In the genomic region with DNA sequence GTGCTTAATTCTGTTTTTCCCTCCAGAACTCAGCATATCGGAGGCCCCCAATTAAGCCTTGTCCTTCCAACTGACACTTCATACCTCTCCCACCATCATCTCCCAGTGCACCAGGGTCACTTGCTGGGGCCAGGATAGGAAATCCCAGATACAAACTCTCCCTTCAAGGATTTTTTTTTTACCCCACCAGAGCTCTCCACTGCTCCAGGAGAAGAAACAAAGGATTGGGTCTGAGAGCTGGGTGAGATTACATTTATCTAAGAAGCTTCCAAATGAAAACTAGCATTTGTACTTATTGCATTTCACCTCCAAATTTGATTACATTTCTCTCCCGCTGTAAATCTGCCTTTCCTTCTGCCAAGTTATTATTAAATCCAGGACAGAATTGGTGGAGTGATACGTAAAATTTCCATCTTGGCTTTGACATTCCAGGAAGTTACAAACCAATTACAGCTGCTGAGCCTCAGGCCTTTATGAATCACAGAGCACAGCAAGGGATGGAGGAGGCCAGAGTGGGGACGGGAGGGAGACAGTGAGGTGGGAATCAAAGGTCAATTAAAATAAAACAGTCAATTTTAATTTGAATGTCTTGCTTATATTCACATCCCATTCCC, we compare ENCODE assay signal across 1 cellular context.
TF ChIP-seq lines count a peak whose summit lies in the region.

No MANE protein-coding gene starts in this region.

TF ChIP-seq in GM23338, 12 proteins besides CTCF, POLR2A, EP300 and RAD21 (continued from another document):
- TF ChIP-seq NANOG (IDR thresholded peaks at IDR 0.05; ENCODE audit: borderline replicate concordance) (no peak), ZNF114 (CRISPR knock-in tag; IDR thresholded peaks at IDR 0.05) (no peak), POLR2AphosphoS5 (IDR thresholded peaks at IDR 0.05; ENCODE audit: low read depth) (no peak)
- TF ChIP-seq, protein P1, sequence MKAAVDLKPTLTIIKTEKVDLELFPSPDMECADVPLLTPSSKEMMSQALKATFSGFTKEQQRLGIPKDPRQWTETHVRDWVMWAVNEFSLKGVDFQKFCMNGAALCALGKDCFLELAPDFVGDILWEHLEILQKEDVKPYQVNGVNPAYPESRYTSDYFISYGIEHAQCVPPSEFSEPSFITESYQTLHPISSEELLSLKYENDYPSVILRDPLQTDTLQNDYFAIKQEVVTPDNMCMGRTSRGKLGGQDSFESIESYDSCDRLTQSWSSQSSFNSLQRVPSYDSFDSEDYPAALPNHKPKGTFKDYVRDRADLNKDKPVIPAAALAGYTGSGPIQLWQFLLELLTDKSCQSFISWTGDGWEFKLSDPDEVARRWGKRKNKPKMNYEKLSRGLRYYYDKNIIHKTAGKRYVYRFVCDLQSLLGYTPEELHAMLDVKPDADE (IDR thresholded peaks at IDR 0.05): no peak
- TF ChIP-seq, protein P2, sequence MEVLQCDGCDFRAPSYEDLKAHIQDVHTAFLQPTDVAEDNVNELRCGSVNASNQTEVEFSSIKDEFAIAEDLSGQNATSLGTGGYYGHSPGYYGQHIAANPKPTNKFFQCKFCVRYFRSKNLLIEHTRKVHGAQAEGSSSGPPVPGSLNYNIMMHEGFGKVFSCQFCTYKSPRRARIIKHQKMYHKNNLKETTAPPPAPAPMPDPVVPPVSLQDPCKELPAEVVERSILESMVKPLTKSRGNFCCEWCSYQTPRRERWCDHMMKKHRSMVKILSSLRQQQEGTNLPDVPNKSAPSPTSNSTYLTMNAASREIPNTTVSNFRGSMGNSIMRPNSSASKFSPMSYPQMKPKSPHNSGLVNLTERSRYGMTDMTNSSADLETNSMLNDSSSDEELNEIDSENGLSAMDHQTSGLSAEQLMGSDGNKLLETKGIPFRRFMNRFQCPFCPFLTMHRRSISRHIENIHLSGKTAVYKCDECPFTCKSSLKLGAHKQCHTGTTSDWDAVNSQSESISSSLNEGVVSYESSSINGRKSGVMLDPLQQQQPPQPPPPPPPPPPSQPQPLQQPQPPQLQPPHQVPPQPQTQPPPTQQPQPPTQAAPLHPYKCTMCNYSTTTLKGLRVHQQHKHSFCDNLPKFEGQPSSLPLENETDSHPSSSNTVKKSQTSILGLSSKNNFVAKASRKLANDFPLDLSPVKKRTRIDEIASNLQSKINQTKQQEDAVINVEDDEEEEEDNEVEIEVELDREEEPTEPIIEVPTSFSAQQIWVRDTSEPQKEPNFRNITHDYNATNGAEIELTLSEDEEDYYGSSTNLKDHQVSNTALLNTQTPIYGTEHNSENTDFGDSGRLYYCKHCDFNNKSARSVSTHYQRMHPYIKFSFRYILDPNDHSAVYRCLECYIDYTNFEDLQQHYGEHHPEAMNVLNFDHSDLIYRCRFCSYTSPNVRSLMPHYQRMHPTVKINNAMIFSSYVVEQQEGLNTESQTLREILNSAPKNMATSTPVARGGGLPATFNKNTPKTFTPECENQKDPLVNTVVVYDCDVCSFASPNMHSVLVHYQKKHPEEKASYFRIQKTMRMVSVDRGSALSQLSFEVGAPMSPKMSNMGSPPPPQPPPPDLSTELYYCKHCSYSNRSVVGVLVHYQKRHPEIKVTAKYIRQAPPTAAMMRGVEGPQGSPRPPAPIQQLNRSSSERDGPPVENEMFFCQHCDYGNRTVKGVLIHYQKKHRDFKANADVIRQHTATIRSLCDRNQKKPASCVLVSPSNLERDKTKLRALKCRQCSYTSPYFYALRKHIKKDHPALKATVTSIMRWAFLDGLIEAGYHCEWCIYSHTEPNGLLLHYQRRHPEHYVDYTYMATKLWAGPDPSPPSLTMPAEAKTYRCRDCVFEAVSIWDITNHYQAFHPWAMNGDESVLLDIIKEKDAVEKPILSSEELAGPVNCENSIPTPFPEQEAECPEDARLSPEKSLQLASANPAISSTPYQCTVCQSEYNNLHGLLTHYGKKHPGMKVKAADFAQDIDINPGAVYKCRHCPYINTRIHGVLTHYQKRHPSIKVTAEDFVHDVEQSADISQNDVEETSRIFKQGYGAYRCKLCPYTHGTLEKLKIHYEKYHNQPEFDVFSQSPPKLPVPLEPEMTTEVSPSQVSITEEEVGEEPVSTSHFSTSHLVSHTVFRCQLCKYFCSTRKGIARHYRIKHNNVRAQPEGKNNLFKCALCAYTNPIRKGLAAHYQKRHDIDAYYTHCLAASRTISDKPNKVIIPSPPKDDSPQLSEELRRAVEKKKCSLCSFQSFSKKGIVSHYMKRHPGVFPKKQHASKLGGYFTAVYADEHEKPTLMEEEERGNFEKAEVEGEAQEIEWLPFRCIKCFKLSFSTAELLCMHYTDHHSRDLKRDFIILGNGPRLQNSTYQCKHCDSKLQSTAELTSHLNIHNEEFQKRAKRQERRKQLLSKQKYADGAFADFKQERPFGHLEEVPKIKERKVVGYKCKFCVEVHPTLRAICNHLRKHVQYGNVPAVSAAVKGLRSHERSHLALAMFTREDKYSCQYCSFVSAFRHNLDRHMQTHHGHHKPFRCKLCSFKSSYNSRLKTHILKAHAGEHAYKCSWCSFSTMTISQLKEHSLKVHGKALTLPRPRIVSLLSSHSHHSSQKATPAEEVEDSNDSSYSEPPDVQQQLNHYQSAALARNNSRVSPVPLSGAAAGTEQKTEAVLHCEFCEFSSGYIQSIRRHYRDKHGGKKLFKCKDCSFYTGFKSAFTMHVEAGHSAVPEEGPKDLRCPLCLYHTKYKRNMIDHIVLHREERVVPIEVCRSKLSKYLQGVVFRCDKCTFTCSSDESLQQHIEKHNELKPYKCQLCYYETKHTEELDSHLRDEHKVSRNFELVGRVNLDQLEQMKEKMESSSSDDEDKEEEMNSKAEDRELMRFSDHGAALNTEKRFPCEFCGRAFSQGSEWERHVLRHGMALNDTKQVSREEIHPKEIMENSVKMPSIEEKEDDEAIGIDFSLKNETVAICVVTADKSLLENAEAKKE (CRISPR knock-in tag; IDR thresholded peaks at IDR 0.05): no peak
